ENCODE assay signal across 11 cellular contexts in the genomic region with DNA sequence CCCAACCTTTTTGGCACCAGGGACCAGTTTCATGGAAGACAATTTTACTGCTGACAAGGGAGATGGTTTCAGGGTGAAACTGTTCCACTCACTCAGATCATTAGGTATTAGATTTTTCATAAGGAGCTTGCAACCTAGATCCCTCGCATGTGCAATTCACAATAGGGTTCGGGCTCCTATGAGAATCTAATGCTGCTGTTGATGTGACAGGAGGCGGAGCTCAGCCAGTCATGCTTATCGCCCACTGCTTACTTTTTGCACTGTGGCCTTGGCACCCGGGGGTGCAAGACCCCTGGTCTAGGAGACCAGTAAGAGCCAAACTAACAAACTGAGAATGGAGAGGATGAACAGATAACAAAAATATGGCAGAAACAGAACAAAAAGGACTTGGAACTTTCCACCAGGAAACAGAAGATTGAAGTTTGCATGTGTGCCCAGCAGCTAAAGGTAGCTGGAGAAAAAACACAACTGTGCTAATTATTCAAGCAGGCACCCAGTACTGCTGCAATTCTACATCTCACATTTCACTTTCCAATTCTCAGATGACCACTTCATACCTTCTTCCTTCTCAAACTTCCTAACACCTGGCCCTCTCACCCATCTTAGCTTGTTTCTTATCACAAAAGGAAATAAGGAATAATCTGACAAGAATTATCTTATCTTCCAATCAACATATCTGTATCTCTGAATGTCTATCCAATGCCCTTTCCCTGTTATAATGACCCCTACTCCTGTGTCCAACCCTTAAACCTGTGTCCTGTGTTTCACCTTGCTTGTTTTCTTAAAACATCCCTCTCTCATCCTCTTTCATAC. TPM values are rescaled to one million over a fixed set of nuclear protein-coding genes. Genes with fewer than 3 reads are reported as not detected.
A peak's percentile ranks its signal among the peaks of the same experiment; 100 is the strongest.
DNase-seq lines count a peak whose midpoint lies in the region; ATAC-seq and TF ChIP-seq lines count a peak whose summit lies in the region.
"Had no signal": no experiment of that assay in that cellular context is flagged by ENCODE, and none has a peak within 500 bp of the region (broad histone marks: within the 10 kb centered on the region; RNA-seq: fewer than 3 reads in every experiment).

No MANE protein-coding gene starts in this region.

- no peaks in the 10 kb centered on the region for H3K9me3 Mint-ChIP-seq in CD4-positive, alpha-beta T cell

- peak overlapping the region; percentile 45 for H3K4me3 Mint-ChIP-seq in CD4-positive, alpha-beta T cell

- H3K36me3 ChIP-seq in Loucy (ENCODE audit: insufficient read depth, low read length) (peaks cover 14% of the 10 kb centered on the region; the same call in 1 of the 2 replicates), adrenal gland (replicated peaks in 1 of 2) (no peaks in the 10 kb centered on the region)
- H3K36me3 ChIP-seq: vagina had no signal

- H3K79me2 ChIP-seq in Loucy (ENCODE audit: insufficient read depth, low read length): peaks cover 100% of the 10 kb centered on the region

- CTCF ChIA-PET in CD4-positive, alpha-beta T cell (lab: Charles Lee): interaction anchor here (0.7 kb wide), 1 partner anchor 21 kb away, joined by 3 read pairs; no protein-coding TSS in a partner anchor

- H3K9ac ChIP-seq in Loucy (ENCODE audit: low read depth, low read length, poor library complexity, severe bottlenecking): no peak overlapping the region

- H3K4me3 ChIP-seq in GM12865 (ENCODE audit: low read depth, low read length): no peak overlapping the region
- no peak overlapping the region for H3K4me3 ChIP-seq in Loucy (ENCODE audit: low read length, poor library complexity, severe bottlenecking)
- no peak overlapping the region for H3K4me3 ChIP-seq in adrenal gland
- H3K4me3 ChIP-seq: vagina had no signal

- H3K36me3 Mint-ChIP-seq in CD4-positive, alpha-beta T cell (ENCODE audit: low read depth): peaks cover 32% of the 10 kb centered on the region

- intact Hi-C loops in CD4-positive, alpha-beta T cell (cut with DNase I, micrococcal nuclease): loop anchor here in 1 of 2 experiments (2.0 kb wide), 1 partner anchor 14 kb away; no protein-coding TSS in a partner anchor
- intact Hi-C loops in left colon (cut with DNase I, micrococcal nuclease) (no loop called here), adrenal gland (cut with DNase I) (no loop called here)

- no peak overlapping the region for H3K27ac ChIP-seq in CD4-positive, alpha-beta T cell (ENCODE audit: low read depth, low read length)
- no peak overlapping the region for H3K27ac ChIP-seq in adrenal gland
- H3K27ac ChIP-seq: vagina had no signal

- peak overlapping the region; percentile 8 for H3K27ac Mint-ChIP-seq in CD4-positive, alpha-beta T cell

- H3K27me3 ChIP-seq in CD4-positive, alpha-beta T cell (ENCODE audit: control insufficient read depth, insufficient read depth, low read length): no peaks in the 10 kb centered on the region
- H3K27me3 ChIP-seq in Loucy (ENCODE audit: insufficient read depth, low read length, poor library complexity, severe bottlenecking) (no peaks in the 10 kb centered on the region), adrenal gland (no peaks in the 10 kb centered on the region)
- H3K27me3 ChIP-seq: vagina had no signal

- no peak for ATAC-seq in CD4-positive, alpha-beta T cell (ENCODE audit: poor library complexity)
- peak; percentile 19 for ATAC-seq in left colon

- POLR2A ChIA-PET in CD4-positive, alpha-beta T cell (lab: Charles Lee): interaction anchor here (1.2 kb wide), 1 partner anchor 45 kb away, joined by 3 read pairs; no protein-coding TSS in a partner anchor

- no peaks in the 10 kb centered on the region for H3F3A ChIP-seq in Loucy (ENCODE audit: low read depth)

- no peaks in the 10 kb centered on the region for H3K27me3 Mint-ChIP-seq in CD4-positive, alpha-beta T cell

- no peak for TF ChIP-seq POLR2A in adrenal gland (IDR thresholded peaks at IDR 0.05)

- H3K9me3 ChIP-seq in CD4-positive, alpha-beta T cell (ENCODE audit: control insufficient read depth, low read length): no peaks in the 10 kb centered on the region
- H3K9me3 ChIP-seq in Loucy (ENCODE audit: insufficient read depth, low read depth, low read length): no peaks in the 10 kb centered on the region
- no peaks in the 10 kb centered on the region for H3K9me3 ChIP-seq in adrenal gland (replicated peaks in 1 of 3)
- H3K9me3 ChIP-seq: vagina had no signal

- H3K4me1 Mint-ChIP-seq in CD4-positive, alpha-beta T cell (ENCODE audit: low read depth): peaks cover 55% of the 10 kb centered on the region

- no peak for DNase-seq in CD4-positive, alpha-beta T cell
- DNase-seq in GM12865 (ENCODE audit: low read depth): peak; percentile 49
- DNase-seq in left colon: no peak
- DNase-seq in NCI-H526 (lab: John Stamatoyannopoulos, UW): no peak
- no peak for DNase-seq in Ammon's horn (ENCODE audit: low spot score)
- no peak for DNase-seq in adrenal gland
- DNase-seq: activated CD4-positive, alpha-beta T cell treated with anti-CD3 and anti-CD28 coated beads, Interleukin-2, amount 50 U/mL, for 48 hours; DND-41; KG1 had no signal

- TF ChIP-seq CTCF in CD4-positive, alpha-beta T cell (IDR thresholded peaks at IDR 0.05): no peak
- no peak for TF ChIP-seq CTCF in GM12865 (IDR thresholded peaks at IDR 0.05; ENCODE audit: insufficient read depth, low read depth, low read length, missing control alignments)
- no peak for TF ChIP-seq CTCF in Loucy (conservative IDR thresholded peaks at IDR 0.05; ENCODE audit: low read length)
- TF ChIP-seq CTCF in adrenal gland (IDR thresholded peaks at IDR 0.05): no peak

- peaks cover 99% of the 10 kb centered on the region for H4K20me1 ChIP-seq in Loucy (ENCODE audit: insufficient read depth, low read length, poor library complexity, severe bottlenecking)

- no peaks in the 10 kb centered on the region for H3K9me2 ChIP-seq in Loucy (replicated peaks; ENCODE audit: low read depth, low read length)

- H2AFZ ChIP-seq in Loucy (ENCODE audit: low read length): no peak overlapping the region

- WGBS in adrenal gland, 4 donors: 86 to 94% (median 89%) methylated on average over 5 of the region's 5 CpGs

- H3K4me2 ChIP-seq in Loucy (ENCODE audit: low read depth, low read length, poor library complexity, severe bottlenecking): peak overlapping the region; percentile 8

- peaks cover 21% of the 10 kb centered on the region for H3K4me1 ChIP-seq in Loucy (ENCODE audit: insufficient read depth, low read length, poor library complexity, severe bottlenecking)
- H3K4me1 ChIP-seq in adrenal gland (replicated peaks in 1 of 2): peaks cover 9 to 49% of the 10 kb centered on the region in 2 donors

RNA-seq across cellular contexts. Expression of gene SP3, which starts 24.8 kb away (rescaled TPM):
- total RNA-seq in CD4-positive, alpha-beta T cell: 100 to 1,000 TPM; 159 to 166 TPM
- total RNA-seq in left colon (10 to 100 TPM; 67.8 to 92.6 TPM), adrenal gland (100 to 1,000 TPM in 1 of 8 donors, 10 to 100 TPM in 7; 50.5 to 118 (median 56.4) TPM)
- polyA plus RNA-seq in adrenal gland: 10 to 100 TPM in 1 of 3 donors, 1 to 10 TPM in 2; 8.9 to 42.5 (median 10.0) TPM
